23 cellular contexts compared by ENCODE assay signal in the genomic region with DNA sequence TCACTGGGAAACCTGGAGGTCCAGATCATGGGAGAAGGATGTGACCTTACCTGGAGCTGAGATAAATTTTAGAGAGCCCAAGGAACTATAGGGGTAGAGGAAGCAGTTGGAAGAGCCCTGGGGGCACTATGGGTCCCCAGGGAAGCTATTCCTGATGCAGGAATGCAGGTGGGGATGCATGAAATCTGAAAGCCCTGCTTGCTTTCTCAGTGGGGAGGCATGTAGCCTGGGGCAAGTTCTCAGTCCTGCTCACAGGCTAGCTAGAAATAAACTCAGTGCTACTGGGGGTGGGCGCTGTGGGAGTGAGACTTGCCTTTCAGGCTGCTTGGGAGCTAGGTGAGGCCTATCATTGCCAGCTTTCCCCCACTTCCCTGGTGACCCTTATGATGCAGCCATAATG.
DNase-seq lines count a peak whose midpoint lies in the region; ATAC-seq and TF ChIP-seq lines count a peak whose summit lies in the region.
"Had no signal": no experiment of that assay in that cellular context is flagged by ENCODE, and none has a peak within 500 bp of the region (broad histone marks: within the 10 kb centered on the region; RNA-seq: fewer than 3 reads in every experiment).

No MANE protein-coding gene starts in this region.

- peaks cover 7% of the 10 kb centered on the region for H3K9me3 Mint-ChIP-seq in CD8-positive, alpha-beta T cell
- H3K9me3 Mint-ChIP-seq: T-helper 1 cell treated with Interleukin-12 subunit alpha and Interleukin-12 subunit beta and Interleukin-4 antibody, amounts not matched to agents 30 μg/mL and 1 μg/mL, for 36 hours had no signal

- peaks cover 16% of the 10 kb centered on the region for H3K4me1 ChIP-seq in HUES48 (ENCODE audit: control insufficient read depth, insufficient read depth, low read length)
- peaks cover 5% of the 10 kb centered on the region for H3K4me1 ChIP-seq in NT2/D1 (ENCODE audit: insufficient read depth, insufficient read length)
- no peaks in the 10 kb centered on the region; the same call in 1 of the 2 replicates for H3K4me1 ChIP-seq in iPS DF 6.9 (ENCODE audit: control insufficient read depth, insufficient read depth, low read length)
- H3K4me1 ChIP-seq in aorta (ENCODE audit: control insufficient read depth in 1 of 2, insufficient read depth in 2 of 2, low read length in 2 of 2): no peaks in the 10 kb centered on the region
- no peaks in the 10 kb centered on the region for H3K4me1 ChIP-seq in CD8-positive, alpha-beta T cell (ENCODE audit: insufficient read depth, low read length)
- H3K4me1 ChIP-seq: A549 had no signal

- no CpG with 5 or more reads among the region's 1 CpG for WGBS in iPS DF 6.9 (ENCODE audit: insufficient coverage, insufficient read length)
- WGBS in aorta, 2 donors: 73 to 78% methylated on average over 1 of the region's 1 CpG

- H3K27me3 ChIP-seq in HUES48 (ENCODE audit: control insufficient read depth, insufficient read depth, low read length) (no peaks in the 10 kb centered on the region), NT2/D1 (ENCODE audit: insufficient read depth, insufficient read length) (no peaks in the 10 kb centered on the region), iPS DF 6.9 (ENCODE audit: control insufficient read depth, insufficient read depth, low read length) (no peaks in the 10 kb centered on the region), aorta (ENCODE audit: control insufficient read depth in 1 of 2, insufficient read depth in 2 of 2, low read length in 1 of 2) (no peaks in the 10 kb centered on the region)
- H3K27me3 ChIP-seq in CD8-positive, alpha-beta T cell (ENCODE audit: insufficient read depth, low read length): no peaks in the 10 kb centered on the region

- DNase-seq in NT2/D1 (ENCODE audit: low read depth, low spot score): peak; percentile 75
- DNase-seq in iPS DF 6.9 (ENCODE audit: low read depth, low spot score): peak; percentile 11
- DNase-seq in aorta: no peak
- DNase-seq in CD8-positive, alpha-beta T cell: no peak
- DNase-seq in germinal center (ENCODE audit: low spot score): no peak
- DNase-seq: EL, GM23248, MM.1S, NCI-H1048, NCI-H1417 treated with DMSO at 0.1 percent for 48 hours, NCI-H1930, NCI-H226, NCI-H526 had no signal

- intact Hi-C loops in aorta (cut with DNase I): no loop called here
- intact Hi-C loops in CD8-positive, alpha-beta T cell (cut with DNase I, micrococcal nuclease): no loop called here

- POLR2A ChIA-PET in CD8-positive, alpha-beta T cell (lab: Charles Lee): no interaction called here

- no peak overlapping the region for H3K4me3 Mint-ChIP-seq in CD8-positive, alpha-beta T cell
- H3K4me3 Mint-ChIP-seq: B cell; CD14-positive monocyte; T-helper 1 cell treated with Interleukin-12 subunit alpha and Interleukin-12 subunit beta and Interleukin-4 antibody, amounts not matched to agents 30 μg/mL and 1 μg/mL, for 36 hours had no signal

- H3K9ac ChIP-seq in HUES48 (ENCODE audit: low read depth, low read length) (no peak overlapping the region), NT2/D1 (ENCODE audit: insufficient read length, low read depth) (no peak overlapping the region)
- H3K9ac ChIP-seq: GM23248 had no signal

- peak overlapping the region; percentile 16; the same call in 1 of the 2 replicates for H3K4me3 ChIP-seq in HUES48 (ENCODE audit: low read depth, low read length)
- no peak overlapping the region for H3K4me3 ChIP-seq in NT2/D1 (ENCODE audit: insufficient read length, low read depth)
- H3K4me3 ChIP-seq in iPS DF 6.9 (ENCODE audit: low read length): no peak overlapping the region
- H3K4me3 ChIP-seq in aorta (ENCODE audit: low read length in 2 of 2): no peak overlapping the region
- no peak overlapping the region for H3K4me3 ChIP-seq in CD8-positive, alpha-beta T cell (ENCODE audit: low read depth, low read length)
- H3K4me3 ChIP-seq: A549, GM23248, K562 had no signal

- H3K27ac ChIP-seq in HUES48 (ENCODE audit: low read depth, low read length) (peak overlapping the region; percentile 46), iPS DF 6.9 (ENCODE audit: low read length) (no peak overlapping the region), aorta (ENCODE audit: low read depth in 1 of 2, low read length in 2 of 2) (no peak overlapping the region)
- no peak overlapping the region for H3K27ac ChIP-seq in CD8-positive, alpha-beta T cell (ENCODE audit: low read depth, low read length)
- H3K27ac ChIP-seq: A549, GM23248 had no signal

- H3K36me3 ChIP-seq in HUES48 (ENCODE audit: control insufficient read depth, insufficient read depth, low read length) (no peaks in the 10 kb centered on the region), NT2/D1 (ENCODE audit: insufficient read depth, insufficient read length, low read length) (no peaks in the 10 kb centered on the region), iPS DF 6.9 (ENCODE audit: control insufficient read depth, insufficient read depth, low read length) (no peaks in the 10 kb centered on the region), aorta (ENCODE audit: control insufficient read depth in 1 of 2, insufficient read depth in 2 of 2, low read length in 1 of 2) (no peaks in the 10 kb centered on the region)
- H3K36me3 ChIP-seq in CD8-positive, alpha-beta T cell (ENCODE audit: insufficient read depth, low read length): no peaks in the 10 kb centered on the region

- no peak for TF ChIP-seq CTCF in CD8-positive, alpha-beta T cell (IDR thresholded peaks at IDR 0.05)

- H3K9me3 ChIP-seq in HUES48 (ENCODE audit: control insufficient read depth, insufficient read depth, low read length) (no peaks in the 10 kb centered on the region; the same call in 1 of the 2 replicates), NT2/D1 (ENCODE audit: insufficient read depth, low read length) (peaks cover 33% of the 10 kb centered on the region), iPS DF 6.9 (ENCODE audit: control insufficient read depth, insufficient read depth, low read length) (no peaks in the 10 kb centered on the region), aorta (ENCODE audit: control insufficient read depth, low read length) (no peaks in the 10 kb centered on the region)
- no peaks in the 10 kb centered on the region for H3K9me3 ChIP-seq in CD8-positive, alpha-beta T cell (ENCODE audit: low read length)
- H3K9me3 ChIP-seq: A549 had no signal

- no peaks in the 10 kb centered on the region for H3K27me3 Mint-ChIP-seq in CD8-positive, alpha-beta T cell (ENCODE audit: low read depth)
- H3K27me3 Mint-ChIP-seq: B cell had no signal

- CTCF ChIA-PET in CD8-positive, alpha-beta T cell (lab: Charles Lee): interaction anchor here (0.5 to 1.1 kb wide), 2 partner anchors 8 to 40 kb away, joined by 3 read pairs; no protein-coding TSS in a partner anchor

- H3K27ac Mint-ChIP-seq in CD8-positive, alpha-beta T cell: no peak overlapping the region
- H3K27ac Mint-ChIP-seq: B cell; CD14-positive monocyte; T-helper 1 cell treated with Interleukin-12 subunit alpha and Interleukin-12 subunit beta and Interleukin-4 antibody, amounts not matched to agents 30 μg/mL and 1 μg/mL, for 36 hours had no signal

- no peaks in the 10 kb centered on the region for H3K4me1 Mint-ChIP-seq in CD8-positive, alpha-beta T cell (ENCODE audit: low read depth)
- H3K4me1 Mint-ChIP-seq: B cell, CD14-positive monocyte had no signal

- ATAC-seq in aorta (ENCODE audit: low FRiP score) (peak; percentile 11), GM21825 (IDR thresholded peaks at IDR 0.05; ENCODE audit: unreplicated experiment) (no peak)
- ATAC-seq in CD8-positive, alpha-beta T cell: no peak
- ATAC-seq: A549, HCT116, HepG2, K562, Right ventricle myocardium inferior had no signal

- H3K36me3 Mint-ChIP-seq in CD8-positive, alpha-beta T cell: no peaks in the 10 kb centered on the region
- H3K36me3 Mint-ChIP-seq: CD14-positive monocyte had no signal

Comparison
In these comparisons a context has a peak if more than half of its experiments do, and no peak if none do; other contexts are left out.
1. DNase-seq: peak in NT2/D1 (single experiment) and iPS DF 6.9 (single experiment); none in aorta (0 of 2), CD8-positive, alpha-beta T cell (0 of 7) and germinal center (single experiment).